In genomic region chr20:47568019-47568418, GRCh38 we compare ENCODE assay signal across 8 cellular contexts.
DNase-seq lines count a peak whose midpoint lies in the region; ATAC-seq, FAIRE-seq and TF ChIP-seq lines count a peak whose summit lies in the region.

No MANE protein-coding gene starts in this region.

- TF ChIP-seq EP300 in HepG2 (IDR thresholded peaks at IDR 0.05; ENCODE audit: low read depth in 2 of 2, low read length in 2 of 2): no peak
- no peak for TF ChIP-seq EP300 in HepG2 (CRISPR knock-in tag; IDR thresholded peaks at IDR 0.05; ENCODE audit: borderline replicate concordance)

- no peak overlapping the region for H3K56ac ChIP-seq in H9 (ENCODE audit: insufficient read length, low read depth, low read length)

- no peaks in the 10 kb centered on the region for H3K23me2 ChIP-seq in H9 (ENCODE audit: insufficient read length, low read depth, low read length, poor library complexity, severe bottlenecking)

- no peak overlapping the region for H3T11ph ChIP-seq in H9 (ENCODE audit: low read length)

- peaks cover 14 to 18% of the 10 kb centered on the region in 2 experiments for H3K9me3 Mint-ChIP-seq in H9

- H3K18ac ChIP-seq in H9 (ENCODE audit: insufficient read length, low read depth, low read length): no peak overlapping the region

- no peak overlapping the region for H2AK5ac ChIP-seq in H9 (ENCODE audit: insufficient read length, low read length)

- H3K79me1 ChIP-seq in H9 (ENCODE audit: insufficient read depth, low read depth, low read length, poor library complexity, severe bottlenecking): no peaks in the 10 kb centered on the region

- peak overlapping the region in 1 of 3 experiments; percentile 51; a peak in 1 of 7 replicates for H3K27ac Mint-ChIP-seq in H9

- ATAC-seq in HepG2 (no peak), GM21786 (IDR thresholded peaks at IDR 0.05; ENCODE audit: unreplicated experiment) (no peak), GM21526 (IDR thresholded peaks at IDR 0.05; ENCODE audit: low FRiP score, unreplicated experiment) (no peak), GM18873 (IDR thresholded peaks at IDR 0.05; ENCODE audit: low FRiP score, unreplicated experiment) (no peak)

- no peak overlapping the region for H3K4me3 ChIP-seq in AG09309 (ENCODE audit: control insufficient read depth, low read depth, low read length)
- no peak overlapping the region for H3K4me3 ChIP-seq in HepG2 (replicated peaks in 1 of 3; ENCODE audit: insufficient read depth in 1 of 3, low read depth in 2 of 3, low read length in 3 of 3)

- no peak overlapping the region for H2BK20ac ChIP-seq in H9 (ENCODE audit: low read depth, low read length, poor library complexity, severe bottlenecking)

- peaks cover 8 to 20% (median 9%) of the 10 kb centered on the region in 3 experiments for H3K36me3 Mint-ChIP-seq in H9 (ENCODE audit: insufficient read depth in 1 of 3, low read depth in 3 of 3)

- H3K23ac ChIP-seq in H9 (ENCODE audit: insufficient read length, low read depth, low read length): no peak overlapping the region

- H3K27ac ChIP-seq in HepG2 (ENCODE audit: extremely low read length, insufficient read depth, low read length) (no peak overlapping the region), H9 (ENCODE audit: insufficient read length, low read depth, low read length) (no peak overlapping the region)

- DNase-seq in AG09309 (ENCODE audit: low read depth) (peak; percentile 79), HTR-8/SVneo (ENCODE audit: insufficient read length, low spot score) (peak; percentile 76), amniotic epithelial cell (ENCODE audit: low read depth) (peak; percentile 95), HepG2 (ENCODE audit: low spot score) (peak; percentile 32), H9 (no peak)

- H3K27me3 Mint-ChIP-seq in H9 (ENCODE audit: low read depth): no peaks in the 10 kb centered on the region

- TF ChIP-seq CTCF in AG09309 (IDR thresholded peaks at IDR 0.05; ENCODE audit: control insufficient read depth, insufficient read depth, low read depth, low read length, missing control alignments) (no peak), HepG2 (CRISPR knock-in tag; IDR thresholded peaks at IDR 0.05) (no peak), H9 (conservative IDR thresholded peaks at IDR 0.05) (no peak)

- no peak overlapping the region for H4K91ac ChIP-seq in H9 (ENCODE audit: insufficient read length, low read depth, low read length)

- no peak overlapping the region for H2BK120ac ChIP-seq in H9 (ENCODE audit: low read depth, low read length, poor library complexity, severe bottlenecking)

- H2BK12ac ChIP-seq in H9 (ENCODE audit: insufficient read length, low read depth, low read length): no peak overlapping the region

- H3K4ac ChIP-seq in H9 (ENCODE audit: low read depth, low read length): no peak overlapping the region

- no peaks in the 10 kb centered on the region for H4K20me1 ChIP-seq in HepG2 (ENCODE audit: insufficient read depth, low read length)
- H4K20me1 ChIP-seq in H9 (ENCODE audit: control insufficient read depth, insufficient read depth, insufficient read length): no peaks in the 10 kb centered on the region

- CTCF ChIA-PET in HepG2 (lab: Yijun Ruan, JAX; ENCODE audit: low intra/inter-chr PET ratio, low total read pairs): no interaction called here

- no peak overlapping the region for H2AFZ ChIP-seq in HepG2 (ENCODE audit: low read length)
- H2AFZ ChIP-seq in H9 (ENCODE audit: low read length): no peak overlapping the region

- intact Hi-C loops in HepG2 (cut with micrococcal nuclease; ENCODE audit: unreplicated experiment): no loop called here

- no peak overlapping the region for H2BK5ac ChIP-seq in H9 (ENCODE audit: insufficient read length, low read length)

- POLR2A ChIA-PET in HepG2 (lab: Yijun Ruan, JAX): interaction anchor here (0.6 to 1.2 kb wide), 3 partner anchors 10 to 66 kb away, joined by 3 to 4 read pairs (median 3); partner anchors contain the start of gene NCOA3

- in situ Hi-C loops in HepG2 (cut with HindIII; ENCODE audit: extremely low pct_ligation_motif_present, low pct_unique_long_range_greater_than_20kb): no loop called here

- peaks cover 95% of the 10 kb centered on the region for H3K79me2 ChIP-seq in HepG2 (ENCODE audit: insufficient read depth, low read length)
- peaks cover 2% of the 10 kb centered on the region; the same call in 1 of the 2 replicates for H3K79me2 ChIP-seq in H9 (ENCODE audit: insufficient read depth, low read length)

- H4K5ac ChIP-seq in H9 (ENCODE audit: insufficient read length, low read depth, low read length): no peak overlapping the region

- H3K9ac ChIP-seq in HepG2 (ENCODE audit: insufficient read depth, low read depth, low read length) (no peak overlapping the region), H9 (ENCODE audit: extremely low read depth, insufficient read length, low read length) (no peak overlapping the region)

- TF ChIP-seq POLR2A in HepG2 (IDR thresholded peaks at IDR 0.05; ENCODE audit: insufficient read depth in 1 of 2, low read depth in 2 of 2, low read length in 2 of 2): no peak

- H3K4me2 ChIP-seq in HepG2 (ENCODE audit: low read depth, low read length) (no peak overlapping the region), H9 (ENCODE audit: insufficient read depth, insufficient read length, low read length) (no peak overlapping the region)

- H4K8ac ChIP-seq in H9 (replicated peaks; ENCODE audit: insufficient read length, low read depth, low read length): no peak overlapping the region

- H3K4me1 ChIP-seq in HepG2 (ENCODE audit: insufficient read depth, low read length) (peaks cover 58% of the 10 kb centered on the region), H9 (ENCODE audit: insufficient read depth, low read length) (no peaks in the 10 kb centered on the region; the same call in 1 of the 2 replicates)

- peaks cover 0 to 3% of the 10 kb centered on the region in 2 experiments; a peak in 2 of 5 replicates for H3K36me3 ChIP-seq in HepG2 (replicated peaks in 1 of 2; ENCODE audit: control insufficient read depth in 1 of 2, insufficient read depth in 2 of 2, low read length in 2 of 2)

- FAIRE-seq in HTR-8/SVneo (lab: Jason Lieb, UNC) (peak; percentile 44), HepG2 (lab: Jason Lieb, UNC) (no peak)

- H2BK15ac ChIP-seq in H9 (ENCODE audit: low read depth, low read length): no peak overlapping the region

- WGBS in HepG2 (ENCODE audit: low lambda C conversion rate): 94% methylated on average over 2 of the region's 2 CpGs
- WGBS in H9 (ENCODE audit: extremely low coverage, insufficient read length, low lambda C conversion rate): no CpG with 5 or more reads among the region's 2 CpGs

- H3K9me3 ChIP-seq in HepG2 (ENCODE audit: low read length): peaks cover 7% of the 10 kb centered on the region
- H3K9me3 ChIP-seq in H9 (ENCODE audit: control insufficient read depth, low read depth, low read length): no peaks in the 10 kb centered on the region

- TSS peak; percentile 29 for BruUV-seq in HepG2 (replicated peaks; lab: Mats Ljungman, UMichigan)

- TF ChIP-seq RAD21 in HepG2 (CRISPR knock-in tag; IDR thresholded peaks at IDR 0.05): no peak

- no peak overlapping the region for H3K4me3 Mint-ChIP-seq in H9

- peaks cover 24 to 27% of the 10 kb centered on the region in 2 experiments for H3K4me1 Mint-ChIP-seq in H9

- H3K14ac ChIP-seq in H9 (ENCODE audit: insufficient read depth, low read length): no peak overlapping the region

- H3K27me3 ChIP-seq in HepG2 (ENCODE audit: control insufficient read depth in 1 of 2, insufficient read depth in 2 of 2, low read length in 2 of 2): no peaks in the 10 kb centered on the region
- no peaks in the 10 kb centered on the region for H3K27me3 ChIP-seq in H9 (ENCODE audit: insufficient read depth, low read length)

TF ChIP-seq in HepG2, 621 proteins besides CTCF, POLR2A, EP300 and RAD21:
- TF ChIP-seq KDM4B (CRISPR knock-in tag; IDR thresholded peaks at IDR 0.05): 0 out of 2 replicates have a peak, but pooled peaks have one; percentile 27
- TF ChIP-seq CEBPG (CRISPR knock-in tag; IDR thresholded peaks at IDR 0.05): no peak
- TF ChIP-seq, protein P1, sequence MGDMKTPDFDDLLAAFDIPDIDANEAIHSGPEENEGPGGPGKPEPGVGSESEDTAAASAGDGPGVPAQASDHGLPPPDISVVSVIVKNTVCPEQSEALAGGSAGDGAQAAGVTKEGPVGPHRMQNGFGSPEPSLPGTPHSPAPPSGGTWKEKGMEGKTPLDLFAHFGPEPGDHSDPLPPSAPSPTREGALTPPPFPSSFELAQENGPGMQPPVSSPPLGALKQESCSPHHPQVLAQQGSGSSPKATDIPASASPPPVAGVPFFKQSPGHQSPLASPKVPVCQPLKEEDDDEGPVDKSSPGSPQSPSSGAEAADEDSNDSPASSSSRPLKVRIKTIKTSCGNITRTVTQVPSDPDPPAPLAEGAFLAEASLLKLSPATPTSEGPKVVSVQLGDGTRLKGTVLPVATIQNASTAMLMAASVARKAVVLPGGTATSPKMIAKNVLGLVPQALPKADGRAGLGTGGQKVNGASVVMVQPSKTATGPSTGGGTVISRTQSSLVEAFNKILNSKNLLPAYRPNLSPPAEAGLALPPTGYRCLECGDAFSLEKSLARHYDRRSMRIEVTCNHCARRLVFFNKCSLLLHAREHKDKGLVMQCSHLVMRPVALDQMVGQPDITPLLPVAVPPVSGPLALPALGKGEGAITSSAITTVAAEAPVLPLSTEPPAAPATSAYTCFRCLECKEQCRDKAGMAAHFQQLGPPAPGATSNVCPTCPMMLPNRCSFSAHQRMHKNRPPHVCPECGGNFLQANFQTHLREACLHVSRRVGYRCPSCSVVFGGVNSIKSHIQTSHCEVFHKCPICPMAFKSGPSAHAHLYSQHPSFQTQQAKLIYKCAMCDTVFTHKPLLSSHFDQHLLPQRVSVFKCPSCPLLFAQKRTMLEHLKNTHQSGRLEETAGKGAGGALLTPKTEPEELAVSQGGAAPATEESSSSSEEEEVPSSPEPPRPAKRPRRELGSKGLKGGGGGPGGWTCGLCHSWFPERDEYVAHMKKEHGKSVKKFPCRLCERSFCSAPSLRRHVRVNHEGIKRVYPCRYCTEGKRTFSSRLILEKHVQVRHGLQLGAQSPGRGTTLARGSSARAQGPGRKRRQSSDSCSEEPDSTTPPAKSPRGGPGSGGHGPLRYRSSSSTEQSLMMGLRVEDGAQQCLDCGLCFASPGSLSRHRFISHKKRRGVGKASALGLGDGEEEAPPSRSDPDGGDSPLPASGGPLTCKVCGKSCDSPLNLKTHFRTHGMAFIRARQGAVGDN (CRISPR knock-in tag; IDR thresholded peaks at IDR 0.05): no peak
- peak; percentile 73; the same call in 1 of the 2 replicates for TF ChIP-seq MEF2D (CRISPR knock-in tag; IDR thresholded peaks at IDR 0.05)
